8 cellular contexts compared by ENCODE assay signal in the genomic region with DNA sequence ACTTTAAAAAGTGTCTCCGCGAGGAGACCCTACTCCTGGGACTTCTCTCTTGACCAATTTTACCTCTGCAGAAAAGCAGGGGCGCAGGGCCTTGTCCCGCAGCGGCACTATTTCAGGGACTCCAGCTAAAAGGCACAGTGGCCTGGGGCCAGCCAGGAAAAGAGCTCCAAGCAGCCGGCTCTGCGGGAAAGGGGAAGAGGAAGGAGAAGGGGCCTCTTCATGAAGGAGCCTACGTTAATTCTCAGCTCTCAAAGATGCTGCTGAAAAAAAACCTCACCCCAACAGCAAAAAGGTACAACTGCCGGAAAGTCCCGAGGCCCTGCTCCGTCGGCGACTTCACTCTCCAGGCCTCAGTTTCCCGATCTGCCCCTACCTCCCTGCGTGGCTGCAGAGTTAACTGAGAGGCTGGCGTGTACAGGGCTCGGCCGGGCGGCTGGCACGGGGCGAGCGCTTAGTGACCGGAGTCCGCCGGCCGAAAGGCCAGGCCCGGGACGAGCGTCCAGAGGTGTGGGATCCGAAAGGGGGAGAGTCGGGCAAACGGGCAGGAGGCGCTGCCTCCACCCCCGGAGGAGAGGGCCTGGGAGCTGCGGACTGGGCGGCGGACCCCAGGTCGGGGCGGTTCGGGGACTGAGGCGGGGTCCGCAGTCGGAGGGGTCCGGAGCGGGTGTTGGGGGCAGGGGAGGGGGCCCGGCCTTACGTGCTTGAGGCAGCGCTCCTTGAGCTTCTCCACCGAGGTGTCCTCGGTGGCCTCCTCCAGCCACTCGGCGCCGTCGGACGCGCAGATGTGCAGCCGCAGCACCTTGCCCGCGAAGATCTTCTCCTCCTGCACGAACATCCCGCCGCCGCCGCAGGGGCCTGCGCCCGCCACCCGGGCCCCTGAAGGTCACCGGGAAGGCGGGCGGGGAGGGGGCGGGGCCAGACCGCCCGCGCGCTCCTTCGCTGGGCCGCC. TPM values are rescaled to one million over a fixed set of nuclear protein-coding genes. Genes with fewer than 3 reads are reported as not detected.
A peak's percentile ranks its signal among the peaks of the same experiment; 100 is the strongest.
DNase-seq lines count a peak whose midpoint lies in the region; ATAC-seq and TF ChIP-seq lines count a peak whose summit lies in the region.

No MANE protein-coding gene starts in this region.

- CTCF ChIA-PET in HEK293T (lab: Yijun Ruan, JAX), result no interaction called here

- ATAC-seq in GM18505 (IDR thresholded peaks at IDR 0.05; ENCODE audit: unreplicated experiment), result peak; percentile 20
- ATAC-seq in HG03439 (IDR thresholded peaks at IDR 0.05; ENCODE audit: unreplicated experiment), result peak; percentile 14

- peaks cover 15% of the 10 kb centered on the region for H3K27me3 Mint-ChIP-seq in osteocyte (ENCODE audit: unreplicated experiment)

- peak in 1 of 2 donors; percentile 47 for DNase-seq in foreskin fibroblast
- no peak for DNase-seq in osteocyte (ENCODE audit: extremely low spot score, unreplicated experiment)
- no peak for DNase-seq in inferior parietal cortex (ENCODE audit: extremely low spot score)
- DNase-seq in HEK293T (ENCODE audit: extremely low spot score), result no peak

- no peaks in the 10 kb centered on the region for H3K27me3 ChIP-seq in ACC112 (ENCODE audit: insufficient read depth, low read length)

- H3K27ac ChIP-seq in ACC112 (ENCODE audit: low read depth, low read length) (peak overlapping the region; percentile 23; the same call in 1 of the 2 replicates), VCaP (peak overlapping the region; percentile 92)

- no peaks in the 10 kb centered on the region for H3K9me3 Mint-ChIP-seq in osteocyte (ENCODE audit: unreplicated experiment)

- POLR2A ChIA-PET in HEK293T (lab: Yijun Ruan, JAX), result interaction anchor here (0.7 to 1.0 kb wide), 3 partner anchors 9 to 56 kb away, joined by 3 to 5 read pairs (median 3); no protein-coding TSS in a partner anchor

- H3K79me2 ChIP-seq in ACC112 (ENCODE audit: control insufficient read depth, insufficient read depth, low read length, unreplicated experiment), result peaks cover 48% of the 10 kb centered on the region

- H3K4me1 Mint-ChIP-seq in osteocyte (ENCODE audit: unreplicated experiment), result peaks cover 15% of the 10 kb centered on the region

- peak overlapping the region; percentile 88 for H3K4me3 Mint-ChIP-seq in osteocyte (ENCODE audit: unreplicated experiment)

- H3K4me1 ChIP-seq in ACC112 (ENCODE audit: control insufficient read depth, insufficient read depth, low read length, unreplicated experiment), result peaks cover 3% of the 10 kb centered on the region

- H3K36me3 ChIP-seq in ACC112 (ENCODE audit: insufficient read depth, low read length), result no peaks in the 10 kb centered on the region

- H3K4me3 ChIP-seq in ACC112 (ENCODE audit: low read depth, low read length) (peak overlapping the region; percentile 100), foreskin fibroblast (ENCODE audit: low read depth in 1 of 2, low read length in 2 of 2) (peak overlapping the region; percentile 79 to 80)

- H3K36me3 Mint-ChIP-seq in osteocyte (ENCODE audit: unreplicated experiment), result no peaks in the 10 kb centered on the region

- peak; percentile 49 for TF ChIP-seq POLR2A in GM18505 (IDR thresholded peaks at IDR 0.05; ENCODE audit: borderline replicate concordance, extremely low read depth, insufficient read depth, insufficient read length)

- TF ChIP-seq CTCF in VCaP (conservative IDR thresholded peaks at IDR 0.05) (no peak), foreskin fibroblast (IDR thresholded peaks at IDR 0.05; ENCODE audit: low read depth, low read length) (no peak), osteocyte (IDR thresholded peaks at IDR 0.05) (no peak)

- H3K27ac Mint-ChIP-seq in osteocyte (ENCODE audit: unreplicated experiment), result peak overlapping the region; percentile 87

- peak overlapping the region; percentile 90 for H2AFZ ChIP-seq in ACC112 (ENCODE audit: low read length, unreplicated experiment)

TF ChIP-seq in HEK293T, 16 proteins besides CTCF, POLR2A, EP300 and RAD21:
- TF ChIP-seq FOXK2 (IDR thresholded peaks at IDR 0.05), result no peak
- no peak for TF ChIP-seq LEF1 (IDR thresholded peaks at IDR 0.05; ENCODE audit: borderline replicate concordance)
- TF ChIP-seq FOXM1 (IDR thresholded peaks at IDR 0.05; ENCODE audit: borderline replicate concordance), result no peak
- TF ChIP-seq ARNT (IDR thresholded peaks at IDR 0.05), result no peak
- no peak for TF ChIP-seq SUZ12 (IDR thresholded peaks at IDR 0.05)
- TF ChIP-seq NFRKB (IDR thresholded peaks at IDR 0.05), result no peak
- TF ChIP-seq CTBP1 (IDR thresholded peaks at IDR 0.05; ENCODE audit: borderline replicate concordance), result no peak
- no peak for TF ChIP-seq ELF4 (IDR thresholded peaks at IDR 0.05)
- TF ChIP-seq HDGF (IDR thresholded peaks at IDR 0.05; ENCODE audit: borderline replicate concordance), result no peak
- TF ChIP-seq, protein P1, sequence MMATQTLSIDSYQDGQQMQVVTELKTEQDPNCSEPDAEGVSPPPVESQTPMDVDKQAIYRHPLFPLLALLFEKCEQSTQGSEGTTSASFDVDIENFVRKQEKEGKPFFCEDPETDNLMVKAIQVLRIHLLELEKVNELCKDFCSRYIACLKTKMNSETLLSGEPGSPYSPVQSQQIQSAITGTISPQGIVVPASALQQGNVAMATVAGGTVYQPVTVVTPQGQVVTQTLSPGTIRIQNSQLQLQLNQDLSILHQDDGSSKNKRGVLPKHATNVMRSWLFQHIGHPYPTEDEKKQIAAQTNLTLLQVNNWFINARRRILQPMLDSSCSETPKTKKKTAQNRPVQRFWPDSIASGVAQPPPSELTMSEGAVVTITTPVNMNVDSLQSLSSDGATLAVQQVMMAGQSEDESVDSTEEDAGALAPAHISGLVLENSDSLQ (IDR thresholded peaks at IDR 0.05), result no peak
- TF ChIP-seq FOXA1 (IDR thresholded peaks at IDR 0.05), result no peak
- no peak for TF ChIP-seq TARDBP (IDR thresholded peaks at IDR 0.05)
- TF ChIP-seq L3MBTL2 (conservative IDR thresholded peaks at IDR 0.05), result no peak
- TF ChIP-seq BHLHE40 (IDR thresholded peaks at IDR 0.05; ENCODE audit: borderline replicate concordance), result no peak
- TF ChIP-seq ZNF384 (IDR thresholded peaks at IDR 0.05), result no peak
- no peak for TF ChIP-seq SP1 (IDR thresholded peaks at IDR 0.05)

RNA-seq across cellular contexts. Expression of gene UBAC1, which starts 0.6 kb away (rescaled TPM):
- 38.9 and 41.9 TPM in 2 replicates for total RNA-seq in osteocyte

RNA-seq across cellular contexts. Expression of gene CAMSAP1, which starts 53.3 kb away (rescaled TPM):
- total RNA-seq in osteocyte, result 34.4 and 37.1 TPM in 2 replicates
